10 cellular contexts compared by ENCODE assay signal in the genomic region with DNA sequence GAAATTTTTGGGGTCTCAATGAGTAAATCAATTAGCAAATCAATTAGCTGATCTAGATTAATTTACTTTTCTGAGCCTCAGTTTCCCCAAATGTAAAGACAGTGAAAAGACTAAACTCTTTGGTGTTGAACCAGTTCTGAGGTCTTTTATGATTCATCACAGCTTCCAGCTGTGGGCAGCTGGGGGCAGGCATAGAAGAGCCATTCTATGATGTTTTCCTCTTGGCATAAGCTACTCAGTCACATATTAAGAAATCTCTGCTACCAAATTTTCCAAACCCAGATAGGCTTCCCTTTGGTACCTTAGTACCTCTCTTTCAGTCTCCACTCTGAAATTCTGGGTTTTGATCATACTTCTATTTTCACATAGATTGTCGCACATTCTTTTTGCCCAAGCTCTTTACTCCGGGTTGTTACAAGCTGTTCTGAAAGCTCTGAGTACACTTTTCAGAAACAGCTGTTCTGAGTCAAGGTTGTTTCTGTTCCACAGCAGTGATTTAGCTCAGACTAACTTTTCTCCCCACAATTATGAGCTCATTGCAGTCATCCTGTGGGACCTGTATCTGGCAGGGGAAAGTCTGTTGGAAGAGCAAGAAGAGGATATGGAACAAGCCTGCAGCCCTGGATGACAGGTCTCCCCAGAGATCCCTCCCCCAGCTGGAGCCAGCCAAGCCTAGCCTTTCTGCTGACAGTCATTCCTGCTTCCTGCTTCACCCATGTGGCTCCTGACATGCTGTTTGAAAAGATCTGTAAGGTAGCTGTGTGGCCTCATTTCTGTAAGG.
DNase-seq lines count a peak whose midpoint lies in the region; ATAC-seq and TF ChIP-seq lines count a peak whose summit lies in the region.
"Had no signal": no experiment of that assay in that cellular context is flagged by ENCODE, and none has a peak within 500 bp of the region (broad histone marks: within the 10 kb centered on the region; RNA-seq: fewer than 3 reads in every experiment).

No MANE protein-coding gene starts in this region.

- H3K9me3 ChIP-seq in hepatocyte (ENCODE audit: low read depth) = no peaks in the 10 kb centered on the region
- H3K9me3 ChIP-seq: ascending aorta had no signal

- ATAC-seq in GM21390 (IDR thresholded peaks at IDR 0.05; ENCODE audit: unreplicated experiment) = peak; percentile 66
- ATAC-seq in SK-N-SH treated with all-trans-retinoic acid at 6 μM for 48 hours = no peak

- no peaks in the 10 kb centered on the region for H4K20me1 ChIP-seq in hepatocyte (ENCODE audit: insufficient read depth, poor library complexity, severe bottlenecking)

- H3K4me2 ChIP-seq in hepatocyte = no peak overlapping the region

- H3K79me2 ChIP-seq in hepatocyte = no peaks in the 10 kb centered on the region

- H3K27ac ChIP-seq in hepatocyte = peak overlapping the region; percentile 24
- H3K27ac ChIP-seq: ascending aorta had no signal

- no peak overlapping the region for H3K4me3 ChIP-seq in hepatocyte
- H3K4me3 ChIP-seq: ascending aorta, skin epidermis had no signal

- no peaks in the 10 kb centered on the region for H3K9me2 ChIP-seq in hepatocyte (replicated peaks; ENCODE audit: insufficient read depth)

- 45% methylated on average over 2 of the region's 2 CpGs for WGBS in hepatocyte (ENCODE audit: low lambda C conversion rate, missing lambda C conversion rate)

- H3K4me1 ChIP-seq in hepatocyte (ENCODE audit: insufficient read depth) = peaks cover 20% of the 10 kb centered on the region
- H3K4me1 ChIP-seq: ascending aorta had no signal

- no peaks in the 10 kb centered on the region for H3K27me3 ChIP-seq in hepatocyte
- H3K27me3 ChIP-seq: ascending aorta had no signal

- no peak for TF ChIP-seq CTCF in hepatocyte (IDR thresholded peaks at IDR 0.05; ENCODE audit: poor library complexity)

- DNase-seq in A172 (ENCODE audit: low spot score) (peak; percentile 32), NAMALWA (ENCODE audit: low spot score) (peak; percentile 6), hepatocyte (ENCODE audit: low spot score) (peak; percentile 54), MV-4-11 (lab: John Stamatoyannopoulos, UW) (no peak), C1 segment of cervical spinal cord (lab: John Stamatoyannopoulos, UW) (no peak)
- DNase-seq in activated CD4-positive, alpha-beta T cell treated with anti-CD3 and anti-CD28 coated beads for 4 hours = no peak

- H3K36me3 ChIP-seq in hepatocyte (replicated peaks; ENCODE audit: insufficient read depth, low read depth) = no peaks in the 10 kb centered on the region
- H3K36me3 ChIP-seq: ascending aorta had no signal

- H2AFZ ChIP-seq in hepatocyte = no peak overlapping the region

TF ChIP-seq in SK-N-SH treated with all-trans-retinoic acid at 6 μM for 48 hours, 23 proteins besides CTCF, POLR2A, EP300 and RAD21:
- TF ChIP-seq, protein P1, sequence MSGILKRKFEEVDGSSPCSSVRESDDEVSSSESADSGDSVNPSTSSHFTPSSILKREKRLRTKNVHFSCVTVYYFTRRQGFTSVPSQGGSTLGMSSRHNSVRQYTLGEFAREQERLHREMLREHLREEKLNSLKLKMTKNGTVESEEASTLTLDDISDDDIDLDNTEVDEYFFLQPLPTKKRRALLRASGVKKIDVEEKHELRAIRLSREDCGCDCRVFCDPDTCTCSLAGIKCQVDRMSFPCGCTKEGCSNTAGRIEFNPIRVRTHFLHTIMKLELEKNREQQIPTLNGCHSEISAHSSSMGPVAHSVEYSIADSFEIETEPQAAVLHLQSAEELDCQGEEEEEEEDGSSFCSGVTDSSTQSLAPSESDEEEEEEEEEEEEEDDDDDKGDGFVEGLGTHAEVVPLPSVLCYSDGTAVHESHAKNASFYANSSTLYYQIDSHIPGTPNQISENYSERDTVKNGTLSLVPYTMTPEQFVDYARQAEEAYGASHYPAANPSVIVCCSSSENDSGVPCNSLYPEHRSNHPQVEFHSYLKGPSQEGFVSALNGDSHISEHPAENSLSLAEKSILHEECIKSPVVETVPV (CRISPR knock-in tag; IDR thresholded peaks at IDR 0.05) = no peak
- TF ChIP-seq ZC3H10 (CRISPR knock-in tag; IDR thresholded peaks at IDR 0.05) (no peak), ZFP3 (CRISPR knock-in tag; IDR thresholded peaks at IDR 0.05) (no peak), ARNTL (CRISPR knock-in tag; IDR thresholded peaks at IDR 0.05; ENCODE audit: borderline replicate concordance, low read depth) (no peak)
TF ChIP-seq in SK-N-SH treated with all-trans-retinoic acid at 6 μM for 48 hours: peak in this region for 0.

Comparison
In these comparisons a context has a peak if more than half of its experiments do, and no peak if none do; other contexts are left out.
1. DNase-seq: peak in A172 (single experiment), NAMALWA (single experiment) and hepatocyte (single experiment); none in MV-4-11 (single experiment), C1 segment of cervical spinal cord (0 of 14) and activated CD4-positive, alpha-beta T cell treated with anti-CD3 and anti-CD28 coated beads for 4 hours (0 of 2).